ENCODE assay signal across 8 cellular contexts in genomic region chr5:176362098-176362442, GRCh38. TPM values are rescaled to one million over a fixed set of nuclear protein-coding genes. Genes with fewer than 3 reads are reported as not detected.
A peak's percentile ranks its signal among the peaks of the same experiment; 100 is the strongest.
DNase-seq lines count a peak whose midpoint lies in the region; ATAC-seq and TF ChIP-seq lines count a peak whose summit lies in the region.

No MANE protein-coding gene starts in this region.

- peaks cover 27 to 37% (median 32%) of the 10 kb centered on the region in 3 donors for H3K27me3 Mint-ChIP-seq in CD14-positive monocyte (ENCODE audit: low read depth in 3 of 3)
- H3K27me3 Mint-ChIP-seq in stimulated activated memory B cell treated with anti-CD40 and anti-IgM and Interleukin-4, amounts not matched to agents 10 μg/mL and 1 μg/mL and 100 μg/mL, for 72 hours, result no peaks in the 10 kb centered on the region

- peak overlapping the region; percentile 99 for H3K4me3 Mint-ChIP-seq in CD14-positive monocyte
- H3K4me3 Mint-ChIP-seq in stimulated activated memory B cell treated with anti-CD40 and anti-IgM and Interleukin-4, amounts not matched to agents 10 μg/mL and 1 μg/mL and 100 μg/mL, for 72 hours, result peak overlapping the region; percentile 99

- H3K36me3 ChIP-seq in SJCRH30, result peaks cover 17% of the 10 kb centered on the region

- H3K4me1 ChIP-seq in SJCRH30, result no peaks in the 10 kb centered on the region; the same call in 1 of the 2 replicates

- TF ChIP-seq CTCF in CD14-positive monocyte (IDR thresholded peaks at IDR 0.05), result no peak

- H3K4me3 ChIP-seq in SJCRH30, result peak overlapping the region; percentile 91

- peak overlapping the region; percentile 26 to 94 (median 89) for H3K27ac Mint-ChIP-seq in CD14-positive monocyte
- peak overlapping the region; percentile 98 for H3K27ac Mint-ChIP-seq in stimulated activated memory B cell treated with anti-CD40 and anti-IgM and Interleukin-4, amounts not matched to agents 10 μg/mL and 1 μg/mL and 100 μg/mL, for 72 hours

- peaks cover 0 to 18% (median 4%) of the 10 kb centered on the region in 7 donors for H3K9me3 Mint-ChIP-seq in CD14-positive monocyte
- no peaks in the 10 kb centered on the region for H3K9me3 Mint-ChIP-seq in stimulated activated memory B cell treated with anti-CD40 and anti-IgM and Interleukin-4, amounts not matched to agents 10 μg/mL and 1 μg/mL and 100 μg/mL, for 72 hours

- intact Hi-C loops in CD14-positive monocyte (cut with micrococcal nuclease), result no loop called here

- no peaks in the 10 kb centered on the region for H3K27me3 ChIP-seq in SJCRH30

- no peak for DNase-seq in CD14-positive monocyte (ENCODE audit: low spot score)
- no peak for DNase-seq in SJCRH30
- peak; percentile 51 for DNase-seq in germinal center (ENCODE audit: low spot score)
- DNase-seq in DMS153 (lab: John Stamatoyannopoulos, UW), result no peak
- no peak for DNase-seq in SIG-M5 treated with dmso at 0.1 percent for 504 hours (lab: John Stamatoyannopoulos, UW; ENCODE audit: unreplicated experiment)

- H3K27ac ChIP-seq in SJCRH30, result no peak overlapping the region

- ATAC-seq in GM21825 (IDR thresholded peaks at IDR 0.05; ENCODE audit: unreplicated experiment) (peak; percentile 15), GM19463 (IDR thresholded peaks at IDR 0.05; ENCODE audit: unreplicated experiment) (no peak)
- peak; percentile 68 for ATAC-seq in stimulated activated memory B cell treated with anti-CD40 and anti-IgM and Interleukin-4, amounts not matched to agents 10 μg/mL and 1 μg/mL and 100 μg/mL, for 72 hours

- no peaks in the 10 kb centered on the region for H3K9me3 ChIP-seq in SJCRH30 (replicated peaks)

- H3K36me3 Mint-ChIP-seq in CD14-positive monocyte, result peaks cover 11 to 16% of the 10 kb centered on the region in 2 donors
- H3K36me3 Mint-ChIP-seq in stimulated activated memory B cell treated with anti-CD40 and anti-IgM and Interleukin-4, amounts not matched to agents 10 μg/mL and 1 μg/mL and 100 μg/mL, for 72 hours, result peaks cover 15% of the 10 kb centered on the region

- peaks cover 27% of the 10 kb centered on the region for H3K4me1 Mint-ChIP-seq in CD14-positive monocyte
- H3K4me1 Mint-ChIP-seq in stimulated activated memory B cell treated with anti-CD40 and anti-IgM and Interleukin-4, amounts not matched to agents 10 μg/mL and 1 μg/mL and 100 μg/mL, for 72 hours, result peaks cover 45% of the 10 kb centered on the region

RNA-seq across cellular contexts. Expression of gene KIAA1191, which starts 0.5 kb away (rescaled TPM):
- 10 to 100 TPM; 32.3 to 32.5 TPM for polyA plus RNA-seq in CD14-positive monocyte
- 119 TPM in 2 replicates for total RNA-seq in SJCRH30 (2014; rRNA removed; shearing (Covaris generic))

RNA-seq across cellular contexts. Expression of gene ARL10, which starts 3.2 kb away (rescaled TPM):
- polyA plus RNA-seq in CD14-positive monocyte, result under 1 TPM in 1 of 2 donors, not detected in 1; 0.04 TPM
- total RNA-seq in SJCRH30 (2014; rRNA removed; shearing (Covaris generic)), result 5.7 and 6.5 TPM in 2 replicates

RNA-seq across cellular contexts. Expression of gene NOP16, which starts 26.3 kb away (rescaled TPM):
- 10 to 100 TPM; 17.2 to 23.4 TPM for polyA plus RNA-seq in CD14-positive monocyte
- 47.8 and 52.9 TPM in 2 replicates for total RNA-seq in SJCRH30 (2014; rRNA removed; shearing (Covaris generic))

RNA-seq across cellular contexts. Expression of gene HIGD2A, which starts 26.5 kb away (rescaled TPM):
- 100 to 1,000 TPM; 260 to 298 TPM for polyA plus RNA-seq in CD14-positive monocyte
- 170 and 175 TPM in 2 replicates for total RNA-seq in SJCRH30 (2014; rRNA removed; shearing (Covaris generic))

RNA-seq across cellular contexts. Expression of gene CLTB, which starts 54.3 kb away (rescaled TPM):
- 10 to 100 TPM; 75.2 to 87.6 TPM for polyA plus RNA-seq in CD14-positive monocyte
- total RNA-seq in SJCRH30 (2014; rRNA removed; shearing (Covaris generic)), result 28.3 and 29.6 TPM in 2 replicates
